16 cellular contexts compared by ENCODE assay signal in the genomic region with DNA sequence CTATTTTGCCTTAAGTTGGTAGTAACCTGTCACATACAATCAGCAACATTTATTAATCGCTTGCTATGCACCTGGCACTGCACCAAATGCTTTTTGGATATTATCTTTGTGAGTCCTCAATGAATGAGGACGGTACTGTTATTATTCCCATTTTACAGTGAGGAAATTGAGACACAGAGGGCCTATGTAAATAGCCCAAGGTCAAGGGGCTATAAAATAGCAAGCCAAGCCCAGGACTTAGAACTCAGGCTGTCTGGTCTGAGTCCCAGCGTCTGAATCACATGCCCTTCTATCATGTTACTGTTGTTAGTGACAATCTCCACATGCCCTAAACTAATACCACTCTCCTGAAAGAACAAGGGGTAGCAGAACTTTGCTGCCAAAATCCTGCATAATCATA.
"Had no signal": no experiment of that assay in that cellular context is flagged by ENCODE, and none has a peak within 500 bp of the region (broad histone marks: within the 10 kb centered on the region; RNA-seq: fewer than 3 reads in every experiment).

No MANE protein-coding gene starts in this region.

- H3K4me3 Mint-ChIP-seq: activated naive CD8-positive, alpha-beta T cell treated with anti-CD3 and anti-CD28 coated beads, Interleukin-2, amount 10 ng/mL, durations not matched to agents 7 days and 5 days; activated T-helper 1 cell treated with anti-CD3 and anti-CD28 coated beads, Interleukin-12 subunit alpha, Interleukin-12 subunit beta, Interleukin-2, Interleukin-4 antibody, amounts not matched to agents 30 ng/mL and 10 ng/mL and 1 ng/mL, durations not matched to agents 14 hours and 24 hours and 36 hours; naive thymus-derived CD4-positive, alpha-beta T cell; T-helper 2 cell treated with Interferon-gamma antibody and Interleukin-4, amounts not matched to agents 5 μg/mL and 100 μg/mL, for 36 hours had no signal

- H3K36me3 ChIP-seq: ovary, uterus had no signal

- H3K9me3 ChIP-seq: lower lobe of right lung, ovary, tibial nerve, uterus had no signal

- ATAC-seq: activated CD4-positive, CD25-positive, alpha-beta regulatory T cell treated with anti-CD3 and anti-CD28 coated beads, Interleukin-2, amount 50 U/mL, for 24 hours; lower lobe of right lung; naive thymus-derived CD4-positive, alpha-beta T cell had no signal

- H3K4me3 ChIP-seq: lower lobe of right lung, ovary, tibial nerve, uterus had no signal

- H3K27me3 ChIP-seq: ovary, tibial nerve, uterus had no signal

- H3K27me3 Mint-ChIP-seq: activated naive CD8-positive, alpha-beta T cell treated with anti-CD3 and anti-CD28 coated beads, Interleukin-2, amount 10 ng/mL, durations not matched to agents 7 days and 5 days; naive thymus-derived CD4-positive, alpha-beta T cell had no signal

- H3K9me3 Mint-ChIP-seq: activated naive CD8-positive, alpha-beta T cell treated with anti-CD3 and anti-CD28 coated beads, Interleukin-2, amount 10 ng/mL, durations not matched to agents 7 days and 5 days; activated T-helper 1 cell treated with anti-CD3 and anti-CD28 coated beads, Interleukin-12 subunit alpha, Interleukin-12 subunit beta, Interleukin-2, Interleukin-4 antibody, amounts not matched to agents 30 ng/mL and 10 ng/mL and 1 ng/mL, durations not matched to agents 14 hours and 24 hours and 36 hours; naive thymus-derived CD4-positive, alpha-beta T cell; T-helper 2 cell treated with Interferon-gamma antibody and Interleukin-4, amounts not matched to agents 5 μg/mL and 100 μg/mL, for 36 hours had no signal

- DNase-seq: activated naive CD4-positive, alpha-beta T cell; activated naive CD8-positive, alpha-beta T cell treated with anti-CD3 and anti-CD28 coated beads, Interleukin-2, amount 10 ng/mL, durations not matched to agents 7 days and 5 days; aorta; hypothalamus; kidney; lower lobe of right lung; naive thymus-derived CD4-positive, alpha-beta T cell; ovary; stimulated activated CD4-positive, alpha-beta T cell treated with anti-CD3 and anti-CD28 coated beads, Interleukin-4, amount 100 ng/mL, for 24 hours; stimulated activated naive CD4-positive, alpha-beta T cell; uterus had no signal

- H3K4me1 ChIP-seq: uterus had no signal

- H3K27ac Mint-ChIP-seq: activated naive CD8-positive, alpha-beta T cell treated with anti-CD3 and anti-CD28 coated beads, Interleukin-2, amount 10 ng/mL, durations not matched to agents 7 days and 5 days; activated T-helper 1 cell treated with anti-CD3 and anti-CD28 coated beads, Interleukin-12 subunit alpha, Interleukin-12 subunit beta, Interleukin-2, Interleukin-4 antibody, amounts not matched to agents 30 ng/mL and 10 ng/mL and 1 ng/mL, durations not matched to agents 14 hours and 24 hours and 36 hours; T-helper 2 cell treated with Interferon-gamma antibody and Interleukin-4, amounts not matched to agents 5 μg/mL and 100 μg/mL, for 36 hours had no signal

- FAIRE-seq: kidney had no signal

- H3K27ac ChIP-seq: epithelial cell of prostate, lower lobe of right lung, ovary, tibial nerve, uterus had no signal
